Comparison of ENCODE assay signal across 1 cellular context in the genomic region with DNA sequence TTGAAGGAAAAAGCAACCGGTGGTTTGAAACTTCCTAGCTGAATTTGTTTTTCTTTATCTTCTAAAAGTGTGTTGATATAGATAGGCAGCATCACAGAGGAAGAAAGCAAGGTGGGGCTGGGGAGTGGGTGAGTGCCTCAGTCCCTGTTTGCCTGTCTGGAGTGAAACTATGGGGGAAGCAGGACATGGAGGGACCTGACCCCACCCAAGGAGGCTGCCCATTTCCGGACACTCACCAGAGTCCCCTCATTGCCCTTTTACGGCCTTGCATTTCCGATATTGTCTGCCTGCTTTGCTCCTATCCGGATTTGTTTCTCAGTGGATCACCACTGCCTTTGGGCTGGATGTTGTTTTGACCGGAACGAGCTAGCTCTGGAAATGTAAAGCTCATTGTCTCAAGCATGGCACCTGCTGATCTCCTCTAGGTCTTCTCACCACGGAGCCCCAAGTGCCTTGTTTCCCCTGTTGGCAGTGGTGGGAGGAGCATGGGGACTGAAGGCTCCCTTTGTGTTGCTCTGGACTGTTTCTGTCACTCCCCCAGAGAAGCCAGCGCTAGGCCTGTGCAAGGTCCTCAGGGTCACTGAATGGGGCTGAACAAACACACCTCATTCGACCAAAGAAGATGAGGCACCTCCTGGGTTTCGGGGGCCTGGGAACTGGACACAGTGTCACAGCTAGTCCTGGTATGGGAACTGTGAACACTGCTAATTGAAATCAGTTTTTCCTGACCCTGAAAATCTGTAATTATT.
TF ChIP-seq lines count a peak whose summit lies in the region.

No MANE protein-coding gene starts in this region.

TF ChIP-seq in HepG2, 621 proteins besides CTCF, POLR2A, EP300 and RAD21 (continued from another document and continues in another):
- TF ChIP-seq, protein P1, sequence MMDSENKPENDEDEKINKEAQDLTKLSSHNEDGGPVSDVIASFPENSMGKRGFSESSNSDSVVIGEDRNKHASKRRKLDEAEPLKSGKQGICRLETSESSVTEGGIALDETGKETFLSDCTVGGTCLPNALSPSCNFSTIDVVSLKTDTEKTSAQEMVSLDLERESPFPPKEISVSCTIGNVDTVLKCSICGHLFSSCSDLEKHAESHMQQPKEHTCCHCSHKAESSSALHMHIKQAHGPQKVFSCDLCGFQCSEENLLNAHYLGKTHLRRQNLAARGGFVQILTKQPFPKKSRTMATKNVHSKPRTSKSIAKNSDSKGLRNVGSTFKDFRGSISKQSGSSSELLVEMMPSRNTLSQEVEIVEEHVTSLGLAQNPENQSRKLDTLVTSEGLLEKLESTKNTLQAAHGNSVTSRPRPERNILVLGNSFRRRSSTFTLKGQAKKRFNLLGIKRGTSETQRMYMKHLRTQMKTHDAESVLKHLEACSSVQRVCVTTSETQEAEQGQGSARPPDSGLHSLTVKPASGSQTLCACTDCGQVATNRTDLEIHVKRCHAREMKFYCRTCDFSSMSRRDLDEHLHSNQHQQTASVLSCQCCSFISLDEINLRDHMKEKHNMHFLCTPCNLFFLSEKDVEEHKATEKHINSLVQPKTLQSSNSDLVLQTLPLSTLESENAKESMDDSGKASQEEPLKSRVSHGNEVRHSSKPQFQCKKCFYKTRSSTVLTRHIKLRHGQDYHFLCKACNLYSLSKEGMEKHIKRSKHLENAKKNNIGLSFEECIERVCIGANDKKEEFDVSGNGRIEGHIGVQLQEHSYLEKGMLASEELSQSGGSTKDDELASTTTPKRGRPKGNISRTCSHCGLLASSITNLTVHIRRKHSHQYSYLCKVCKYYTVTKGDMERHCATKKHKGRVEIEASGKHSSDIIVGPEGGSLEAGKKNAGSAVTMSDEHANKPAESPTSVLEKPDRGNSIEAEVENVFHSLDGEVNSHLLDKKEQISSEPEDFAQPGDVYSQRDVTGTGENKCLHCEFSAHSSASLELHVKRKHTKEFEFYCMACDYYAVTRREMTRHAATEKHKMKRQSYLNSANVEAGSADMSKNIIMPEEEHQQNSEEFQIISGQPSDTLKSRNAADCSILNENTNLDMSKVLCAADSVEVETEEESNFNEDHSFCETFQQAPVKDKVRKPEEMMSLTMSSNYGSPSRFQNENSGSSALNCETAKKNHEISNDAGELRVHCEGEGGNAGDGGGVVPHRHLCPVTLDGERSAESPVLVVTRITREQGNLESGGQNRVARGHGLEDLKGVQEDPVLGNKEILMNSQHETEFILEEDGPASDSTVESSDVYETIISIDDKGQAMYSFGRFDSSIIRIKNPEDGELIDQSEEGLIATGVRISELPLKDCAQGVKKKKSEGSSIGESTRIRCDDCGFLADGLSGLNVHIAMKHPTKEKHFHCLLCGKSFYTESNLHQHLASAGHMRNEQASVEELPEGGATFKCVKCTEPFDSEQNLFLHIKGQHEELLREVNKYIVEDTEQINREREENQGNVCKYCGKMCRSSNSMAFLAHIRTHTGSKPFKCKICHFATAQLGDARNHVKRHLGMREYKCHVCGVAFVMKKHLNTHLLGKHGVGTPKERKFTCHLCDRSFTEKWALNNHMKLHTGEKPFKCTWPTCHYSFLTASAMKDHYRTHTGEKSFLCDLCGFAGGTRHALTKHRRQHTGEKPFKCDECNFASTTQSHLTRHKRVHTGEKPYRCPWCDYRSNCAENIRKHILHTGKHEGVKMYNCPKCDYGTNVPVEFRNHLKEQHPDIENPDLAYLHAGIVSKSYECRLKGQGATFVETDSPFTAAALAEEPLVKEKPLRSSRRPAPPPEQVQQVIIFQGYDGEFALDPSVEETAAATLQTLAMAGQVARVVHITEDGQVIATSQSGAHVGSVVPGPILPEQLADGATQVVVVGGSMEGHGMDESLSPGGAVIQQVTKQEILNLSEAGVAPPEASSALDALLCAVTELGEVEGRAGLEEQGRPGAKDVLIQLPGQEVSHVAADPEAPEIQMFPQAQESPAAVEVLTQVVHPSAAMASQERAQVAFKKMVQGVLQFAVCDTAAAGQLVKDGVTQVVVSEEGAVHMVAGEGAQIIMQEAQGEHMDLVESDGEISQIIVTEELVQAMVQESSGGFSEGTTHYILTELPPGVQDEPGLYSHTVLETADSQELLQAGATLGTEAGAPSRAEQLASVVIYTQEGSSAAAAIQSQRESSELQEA (CRISPR knock-in tag; IDR thresholded peaks at IDR 0.05; ENCODE audit: not compliant biosample characterization): no peak
- TF ChIP-seq CENPX (CRISPR knock-in tag; IDR thresholded peaks at IDR 0.05) (no peak), CBFB (CRISPR knock-in tag; IDR thresholded peaks at IDR 0.05) (no peak; the same call in 1 of the 2 replicates), REPIN1 (CRISPR knock-in tag; IDR thresholded peaks at IDR 0.05; ENCODE audit: borderline replicate concordance, low read depth) (peak; percentile 52; the same call in 1 of the 2 replicates), MYNN (CRISPR knock-in tag; IDR thresholded peaks at IDR 0.05; ENCODE audit: low read depth) (no peak), PHF8 (CRISPR knock-in tag; IDR thresholded peaks at IDR 0.05) (peak; percentile 70), KLF9 (CRISPR knock-in tag; IDR thresholded peaks at IDR 0.05; ENCODE audit: low read depth) (no peak), ZNF546 (CRISPR knock-in tag; conservative IDR thresholded peaks at IDR 0.05) (peak; percentile 79; the same call in 1 of the 2 replicates), PITX1 (CRISPR knock-in tag; IDR thresholded peaks at IDR 0.05) (peak; percentile 67; the same call in 1 of the 2 replicates), ZSCAN25 (CRISPR knock-in tag; IDR thresholded peaks at IDR 0.05) (0 out of 2 replicates have a peak, but pooled peaks have one; percentile 48), HDAC2 (CRISPR knock-in tag; IDR thresholded peaks at IDR 0.05) (peak; percentile 83), SP140L (CRISPR knock-in tag; IDR thresholded peaks at IDR 0.05; ENCODE audit: borderline replicate concordance) (no peak), HOXA5 (CRISPR knock-in tag; IDR thresholded peaks at IDR 0.05) (no peak), ZNF572 (CRISPR knock-in tag; IDR thresholded peaks at IDR 0.05) (no peak), DNMT3B (CRISPR knock-in tag; conservative IDR thresholded peaks at IDR 0.05) (no peak), SMAD9 (CRISPR knock-in tag; IDR thresholded peaks at IDR 0.05) (no peak), AKAP8 (CRISPR knock-in tag; IDR thresholded peaks at IDR 0.05) (no peak), DR1 (CRISPR knock-in tag; IDR thresholded peaks at IDR 0.05) (0 out of 2 replicates have a peak, but pooled peaks have one; percentile 53), ZNF891 (CRISPR knock-in tag; IDR thresholded peaks at IDR 0.05) (no peak), MAFG (CRISPR knock-in tag; IDR thresholded peaks at IDR 0.05) (no peak), MAZ (IDR thresholded peaks at IDR 0.05; ENCODE audit: borderline replicate concordance, low read depth, low read length) (no peak), MAZ (CRISPR knock-in tag; IDR thresholded peaks at IDR 0.05; ENCODE audit: low read depth) (no peak; the same call in 1 of the 2 replicates), KLF6 (CRISPR knock-in tag; IDR thresholded peaks at IDR 0.05) (peak; percentile 32; the same call in 1 of the 2 replicates), NR2F2 (IDR thresholded peaks at IDR 0.05; ENCODE audit: borderline replicate concordance, low read depth) (peak; percentile 80)
- TF ChIP-seq, protein P2, sequence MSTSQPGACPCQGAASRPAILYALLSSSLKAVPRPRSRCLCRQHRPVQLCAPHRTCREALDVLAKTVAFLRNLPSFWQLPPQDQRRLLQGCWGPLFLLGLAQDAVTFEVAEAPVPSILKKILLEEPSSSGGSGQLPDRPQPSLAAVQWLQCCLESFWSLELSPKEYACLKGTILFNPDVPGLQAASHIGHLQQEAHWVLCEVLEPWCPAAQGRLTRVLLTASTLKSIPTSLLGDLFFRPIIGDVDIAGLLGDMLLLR (CRISPR knock-in tag; IDR thresholded peaks at IDR 0.05): no peak
- TF ChIP-seq, protein P3, sequence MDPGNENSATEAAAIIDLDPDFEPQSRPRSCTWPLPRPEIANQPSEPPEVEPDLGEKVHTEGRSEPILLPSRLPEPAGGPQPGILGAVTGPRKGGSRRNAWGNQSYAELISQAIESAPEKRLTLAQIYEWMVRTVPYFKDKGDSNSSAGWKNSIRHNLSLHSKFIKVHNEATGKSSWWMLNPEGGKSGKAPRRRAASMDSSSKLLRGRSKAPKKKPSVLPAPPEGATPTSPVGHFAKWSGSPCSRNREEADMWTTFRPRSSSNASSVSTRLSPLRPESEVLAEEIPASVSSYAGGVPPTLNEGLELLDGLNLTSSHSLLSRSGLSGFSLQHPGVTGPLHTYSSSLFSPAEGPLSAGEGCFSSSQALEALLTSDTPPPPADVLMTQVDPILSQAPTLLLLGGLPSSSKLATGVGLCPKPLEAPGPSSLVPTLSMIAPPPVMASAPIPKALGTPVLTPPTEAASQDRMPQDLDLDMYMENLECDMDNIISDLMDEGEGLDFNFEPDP (CRISPR knock-in tag; conservative IDR thresholded peaks at IDR 0.05): no peak
- TF ChIP-seq, protein P4, sequence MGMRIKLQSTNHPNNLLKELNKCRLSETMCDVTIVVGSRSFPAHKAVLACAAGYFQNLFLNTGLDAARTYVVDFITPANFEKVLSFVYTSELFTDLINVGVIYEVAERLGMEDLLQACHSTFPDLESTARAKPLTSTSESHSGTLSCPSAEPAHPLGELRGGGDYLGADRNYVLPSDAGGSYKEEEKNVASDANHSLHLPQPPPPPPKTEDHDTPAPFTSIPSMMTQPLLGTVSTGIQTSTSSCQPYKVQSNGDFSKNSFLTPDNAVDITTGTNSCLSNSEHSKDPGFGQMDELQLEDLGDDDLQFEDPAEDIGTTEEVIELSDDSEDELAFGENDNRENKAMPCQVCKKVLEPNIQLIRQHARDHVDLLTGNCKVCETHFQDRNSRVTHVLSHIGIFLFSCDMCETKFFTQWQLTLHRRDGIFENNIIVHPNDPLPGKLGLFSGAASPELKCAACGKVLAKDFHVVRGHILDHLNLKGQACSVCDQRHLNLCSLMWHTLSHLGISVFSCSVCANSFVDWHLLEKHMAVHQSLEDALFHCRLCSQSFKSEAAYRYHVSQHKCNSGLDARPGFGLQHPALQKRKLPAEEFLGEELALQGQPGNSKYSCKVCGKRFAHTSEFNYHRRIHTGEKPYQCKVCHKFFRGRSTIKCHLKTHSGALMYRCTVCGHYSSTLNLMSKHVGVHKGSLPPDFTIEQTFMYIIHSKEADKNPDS (CRISPR knock-in tag; IDR thresholded peaks at IDR 0.05): no peak
- TF ChIP-seq, protein P5, sequence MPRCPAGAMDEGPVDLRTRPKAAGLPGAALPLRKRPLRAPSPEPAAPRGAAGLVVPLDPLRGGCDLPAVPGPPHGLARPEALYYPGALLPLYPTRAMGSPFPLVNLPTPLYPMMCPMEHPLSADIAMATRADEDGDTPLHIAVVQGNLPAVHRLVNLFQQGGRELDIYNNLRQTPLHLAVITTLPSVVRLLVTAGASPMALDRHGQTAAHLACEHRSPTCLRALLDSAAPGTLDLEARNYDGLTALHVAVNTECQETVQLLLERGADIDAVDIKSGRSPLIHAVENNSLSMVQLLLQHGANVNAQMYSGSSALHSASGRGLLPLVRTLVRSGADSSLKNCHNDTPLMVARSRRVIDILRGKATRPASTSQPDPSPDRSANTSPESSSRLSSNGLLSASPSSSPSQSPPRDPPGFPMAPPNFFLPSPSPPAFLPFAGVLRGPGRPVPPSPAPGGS (CRISPR knock-in tag; IDR thresholded peaks at IDR 0.05): 0 out of 2 replicates have a peak, but pooled peaks have one; percentile 40
- TF ChIP-seq, protein P6, sequence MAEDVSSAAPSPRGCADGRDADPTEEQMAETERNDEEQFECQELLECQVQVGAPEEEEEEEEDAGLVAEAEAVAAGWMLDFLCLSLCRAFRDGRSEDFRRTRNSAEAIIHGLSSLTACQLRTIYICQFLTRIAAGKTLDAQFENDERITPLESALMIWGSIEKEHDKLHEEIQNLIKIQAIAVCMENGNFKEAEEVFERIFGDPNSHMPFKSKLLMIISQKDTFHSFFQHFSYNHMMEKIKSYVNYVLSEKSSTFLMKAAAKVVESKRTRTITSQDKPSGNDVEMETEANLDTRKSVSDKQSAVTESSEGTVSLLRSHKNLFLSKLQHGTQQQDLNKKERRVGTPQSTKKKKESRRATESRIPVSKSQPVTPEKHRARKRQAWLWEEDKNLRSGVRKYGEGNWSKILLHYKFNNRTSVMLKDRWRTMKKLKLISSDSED (CRISPR knock-in tag; IDR thresholded peaks at IDR 0.05): no peak
- TF ChIP-seq, protein P7, sequence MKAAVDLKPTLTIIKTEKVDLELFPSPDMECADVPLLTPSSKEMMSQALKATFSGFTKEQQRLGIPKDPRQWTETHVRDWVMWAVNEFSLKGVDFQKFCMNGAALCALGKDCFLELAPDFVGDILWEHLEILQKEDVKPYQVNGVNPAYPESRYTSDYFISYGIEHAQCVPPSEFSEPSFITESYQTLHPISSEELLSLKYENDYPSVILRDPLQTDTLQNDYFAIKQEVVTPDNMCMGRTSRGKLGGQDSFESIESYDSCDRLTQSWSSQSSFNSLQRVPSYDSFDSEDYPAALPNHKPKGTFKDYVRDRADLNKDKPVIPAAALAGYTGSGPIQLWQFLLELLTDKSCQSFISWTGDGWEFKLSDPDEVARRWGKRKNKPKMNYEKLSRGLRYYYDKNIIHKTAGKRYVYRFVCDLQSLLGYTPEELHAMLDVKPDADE (CRISPR knock-in tag; IDR thresholded peaks at IDR 0.05): no peak
- TF ChIP-seq, protein P8, sequence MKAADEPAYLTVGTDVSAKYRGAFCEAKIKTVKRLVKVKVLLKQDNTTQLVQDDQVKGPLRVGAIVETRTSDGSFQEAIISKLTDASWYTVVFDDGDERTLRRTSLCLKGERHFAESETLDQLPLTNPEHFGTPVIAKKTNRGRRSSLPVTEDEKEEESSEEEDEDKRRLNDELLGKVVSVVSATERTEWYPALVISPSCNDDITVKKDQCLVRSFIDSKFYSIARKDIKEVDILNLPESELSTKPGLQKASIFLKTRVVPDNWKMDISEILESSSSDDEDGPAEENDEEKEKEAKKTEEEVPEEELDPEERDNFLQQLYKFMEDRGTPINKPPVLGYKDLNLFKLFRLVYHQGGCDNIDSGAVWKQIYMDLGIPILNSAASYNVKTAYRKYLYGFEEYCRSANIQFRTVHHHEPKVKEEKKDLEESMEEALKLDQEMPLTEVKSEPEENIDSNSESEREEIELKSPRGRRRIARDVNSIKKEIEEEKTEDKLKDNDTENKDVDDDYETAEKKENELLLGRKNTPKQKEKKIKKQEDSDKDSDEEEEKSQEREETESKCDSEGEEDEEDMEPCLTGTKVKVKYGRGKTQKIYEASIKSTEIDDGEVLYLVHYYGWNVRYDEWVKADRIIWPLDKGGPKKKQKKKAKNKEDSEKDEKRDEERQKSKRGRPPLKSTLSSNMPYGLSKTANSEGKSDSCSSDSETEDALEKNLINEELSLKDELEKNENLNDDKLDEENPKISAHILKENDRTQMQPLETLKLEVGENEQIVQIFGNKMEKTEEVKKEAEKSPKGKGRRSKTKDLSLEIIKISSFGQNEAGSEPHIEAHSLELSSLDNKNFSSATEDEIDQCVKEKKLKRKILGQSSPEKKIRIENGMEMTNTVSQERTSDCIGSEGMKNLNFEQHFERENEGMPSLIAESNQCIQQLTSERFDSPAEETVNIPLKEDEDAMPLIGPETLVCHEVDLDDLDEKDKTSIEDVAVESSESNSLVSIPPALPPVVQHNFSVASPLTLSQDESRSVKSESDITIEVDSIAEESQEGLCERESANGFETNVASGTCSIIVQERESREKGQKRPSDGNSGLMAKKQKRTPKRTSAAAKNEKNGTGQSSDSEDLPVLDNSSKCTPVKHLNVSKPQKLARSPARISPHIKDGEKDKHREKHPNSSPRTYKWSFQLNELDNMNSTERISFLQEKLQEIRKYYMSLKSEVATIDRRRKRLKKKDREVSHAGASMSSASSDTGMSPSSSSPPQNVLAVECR (CRISPR knock-in tag; IDR thresholded peaks at IDR 0.05; ENCODE audit: borderline replicate concordance): peak; percentile 45; the same call in 1 of the 2 replicates
